10 cellular contexts compared by ENCODE assay signal in the genomic region with DNA sequence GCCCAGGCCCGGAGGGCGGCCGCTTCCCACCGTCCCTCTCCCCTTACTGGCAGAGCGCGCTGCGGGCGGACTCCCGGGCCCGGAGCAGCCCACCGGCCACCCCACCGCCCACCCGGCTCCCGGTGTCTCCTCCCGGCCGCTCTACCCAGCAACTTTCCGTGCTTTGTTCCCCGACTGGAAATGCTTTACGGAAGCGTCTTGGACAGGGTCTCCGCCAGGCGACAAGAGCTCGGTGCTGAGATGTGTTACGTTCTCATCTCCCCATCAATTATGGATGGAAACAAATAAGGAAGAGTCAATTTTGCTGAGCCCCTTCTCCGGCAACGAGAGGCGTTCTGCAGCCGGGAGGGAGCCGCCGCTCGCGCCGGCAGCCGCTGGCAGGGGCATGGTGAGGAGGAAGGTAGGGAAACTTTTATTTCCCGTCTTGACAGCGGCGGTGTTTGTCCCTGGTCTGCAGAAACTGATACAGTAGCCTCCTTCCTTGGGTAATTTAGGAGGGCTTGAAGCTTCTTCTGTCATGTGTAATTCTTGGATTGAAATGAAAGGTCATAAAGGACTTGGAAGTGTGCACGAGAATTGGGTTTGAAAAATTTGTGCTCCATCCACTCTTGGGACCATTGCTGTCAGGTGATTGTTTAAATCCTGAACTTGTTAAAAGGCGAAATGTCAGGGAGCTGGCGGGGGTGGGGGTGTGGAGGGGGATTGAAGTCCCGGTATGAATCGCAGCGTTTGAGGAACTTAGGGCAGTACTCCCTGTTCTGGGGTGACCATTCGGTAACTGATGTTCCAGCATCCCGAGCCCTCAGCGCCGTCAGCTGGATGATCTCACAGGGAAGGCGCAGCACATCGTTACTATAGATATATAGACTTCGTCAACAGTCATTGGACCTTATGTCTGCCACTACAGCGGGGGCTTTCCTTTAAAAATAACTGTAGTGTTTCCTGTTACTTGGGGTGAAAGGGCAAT. TPM values are rescaled to one million over a fixed set of nuclear protein-coding genes. Genes with fewer than 3 reads are reported as not detected.
DNase-seq lines count a peak whose midpoint lies in the region; ATAC-seq and TF ChIP-seq lines count a peak whose summit lies in the region.
"Had no signal": no experiment of that assay in that cellular context is flagged by ENCODE, and none has a peak within 500 bp of the region (broad histone marks: within the 10 kb centered on the region; RNA-seq: fewer than 3 reads in every experiment).

No MANE protein-coding gene starts in this region.

- peaks cover 0 to 10% (median 7%) of the 10 kb centered on the region in 7 donors for H3K9me3 Mint-ChIP-seq in CD14-positive monocyte
- H3K9me3 Mint-ChIP-seq: activated B cell treated with CpG ODN at 0.5 μM for 24 hours had no signal

- peaks cover 0 to 33% (median 0%) of the 10 kb centered on the region in 9 donors for H3K27me3 ChIP-seq in heart left ventricle

- intact Hi-C loops in heart left ventricle (cut with DNase I) (loop anchor here in 9 of 10 donors (5.0 to 10.0 kb wide), 13 partner anchors 39 to 524 kb away; no protein-coding TSS in a partner anchor), posterior cingulate gyrus (cut with DNase I) (loop anchor here (10.0 kb wide), 1 partner anchor 244 kb away; no protein-coding TSS in a partner anchor), CD14-positive monocyte (cut with micrococcal nuclease) (no loop called here)

- H3K27ac Mint-ChIP-seq in CD14-positive monocyte, result no peak overlapping the region
- H3K27ac Mint-ChIP-seq: activated B cell treated with CpG ODN at 0.5 μM for 24 hours had no signal

- 1% methylated on average over 34 to 51 of the region's 51 CpGs for WGBS in heart left ventricle, 4 donors

- TF ChIP-seq CTCF in heart left ventricle (IDR thresholded peaks at IDR 0.05), result no peak
- TF ChIP-seq CTCF in CD14-positive monocyte (IDR thresholded peaks at IDR 0.05), result no peak

- peak overlapping the region; percentile 80 to 94 (median 86) for H3K27ac ChIP-seq in heart left ventricle

- DNase-seq in D341Med (ENCODE audit: low spot score) (peak; percentile 55), heart left ventricle (peak; percentile 21 to 61 (median 46)), posterior cingulate gyrus (peak; percentile 32 to 92 (median 64)), NCI-H146 (lab: John Stamatoyannopoulos, UW) (no peak), CD14-positive monocyte (ENCODE audit: low spot score) (no peak), NCI-H2107 treated with DMSO at 0.1 percent for 48 hours (lab: John Stamatoyannopoulos, UW; ENCODE audit: unreplicated experiment) (no peak)
- DNase-seq: activated B cell treated with CpG ODN at 0.5 μM for 24 hours; stimulated activated CD4-positive, alpha-beta T cell treated with anti-CD3 and anti-CD28 coated beads, Interleukin-4, amount 100 ng/mL, for 1 hour had no signal

- H3K4me1 ChIP-seq in heart left ventricle, result peaks cover 0 to 57% (median 27%) of the 10 kb centered on the region in 12 donors

- H3K4me1 Mint-ChIP-seq in CD14-positive monocyte, result peaks cover 17% of the 10 kb centered on the region

- no peaks in the 10 kb centered on the region for H3K9me3 ChIP-seq in heart left ventricle

- peak overlapping the region in 1 of 2 donors; percentile 89 for H3K4me3 Mint-ChIP-seq in CD14-positive monocyte
- H3K4me3 Mint-ChIP-seq: activated B cell treated with CpG ODN at 0.5 μM for 24 hours had no signal

- H3K27me3 Mint-ChIP-seq in CD14-positive monocyte (ENCODE audit: low read depth in 3 of 3), result peaks cover 56 to 78% (median 57%) of the 10 kb centered on the region in 3 donors

- no peaks in the 10 kb centered on the region for H3K36me3 ChIP-seq in heart left ventricle

- ATAC-seq in SK-N-SH treated with all-trans-retinoic acid at 6 μM for 48 hours, result peak; percentile 33
- ATAC-seq in heart left ventricle, result peak; percentile 4 to 50 (median 32)
- no peak for ATAC-seq in HG02840 (IDR thresholded peaks at IDR 0.05; ENCODE audit: low FRiP score, unreplicated experiment)

- no peak for TF ChIP-seq POLR2A in heart left ventricle (IDR thresholded peaks at IDR 0.05)

- peak overlapping the region; percentile 62 to 96 (median 84) for H3K4me3 ChIP-seq in heart left ventricle

- H3K36me3 Mint-ChIP-seq in CD14-positive monocyte, result no peaks in the 10 kb centered on the region

TF ChIP-seq in SK-N-SH treated with all-trans-retinoic acid at 6 μM for 48 hours, 23 proteins besides CTCF, POLR2A, EP300 and RAD21:
- TF ChIP-seq TCF4 (CRISPR knock-in tag; IDR thresholded peaks at IDR 0.05; ENCODE audit: borderline replicate concordance), result no peak
- TF ChIP-seq, protein P1, sequence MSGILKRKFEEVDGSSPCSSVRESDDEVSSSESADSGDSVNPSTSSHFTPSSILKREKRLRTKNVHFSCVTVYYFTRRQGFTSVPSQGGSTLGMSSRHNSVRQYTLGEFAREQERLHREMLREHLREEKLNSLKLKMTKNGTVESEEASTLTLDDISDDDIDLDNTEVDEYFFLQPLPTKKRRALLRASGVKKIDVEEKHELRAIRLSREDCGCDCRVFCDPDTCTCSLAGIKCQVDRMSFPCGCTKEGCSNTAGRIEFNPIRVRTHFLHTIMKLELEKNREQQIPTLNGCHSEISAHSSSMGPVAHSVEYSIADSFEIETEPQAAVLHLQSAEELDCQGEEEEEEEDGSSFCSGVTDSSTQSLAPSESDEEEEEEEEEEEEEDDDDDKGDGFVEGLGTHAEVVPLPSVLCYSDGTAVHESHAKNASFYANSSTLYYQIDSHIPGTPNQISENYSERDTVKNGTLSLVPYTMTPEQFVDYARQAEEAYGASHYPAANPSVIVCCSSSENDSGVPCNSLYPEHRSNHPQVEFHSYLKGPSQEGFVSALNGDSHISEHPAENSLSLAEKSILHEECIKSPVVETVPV (CRISPR knock-in tag; IDR thresholded peaks at IDR 0.05), result no peak
- TF ChIP-seq, protein P2, sequence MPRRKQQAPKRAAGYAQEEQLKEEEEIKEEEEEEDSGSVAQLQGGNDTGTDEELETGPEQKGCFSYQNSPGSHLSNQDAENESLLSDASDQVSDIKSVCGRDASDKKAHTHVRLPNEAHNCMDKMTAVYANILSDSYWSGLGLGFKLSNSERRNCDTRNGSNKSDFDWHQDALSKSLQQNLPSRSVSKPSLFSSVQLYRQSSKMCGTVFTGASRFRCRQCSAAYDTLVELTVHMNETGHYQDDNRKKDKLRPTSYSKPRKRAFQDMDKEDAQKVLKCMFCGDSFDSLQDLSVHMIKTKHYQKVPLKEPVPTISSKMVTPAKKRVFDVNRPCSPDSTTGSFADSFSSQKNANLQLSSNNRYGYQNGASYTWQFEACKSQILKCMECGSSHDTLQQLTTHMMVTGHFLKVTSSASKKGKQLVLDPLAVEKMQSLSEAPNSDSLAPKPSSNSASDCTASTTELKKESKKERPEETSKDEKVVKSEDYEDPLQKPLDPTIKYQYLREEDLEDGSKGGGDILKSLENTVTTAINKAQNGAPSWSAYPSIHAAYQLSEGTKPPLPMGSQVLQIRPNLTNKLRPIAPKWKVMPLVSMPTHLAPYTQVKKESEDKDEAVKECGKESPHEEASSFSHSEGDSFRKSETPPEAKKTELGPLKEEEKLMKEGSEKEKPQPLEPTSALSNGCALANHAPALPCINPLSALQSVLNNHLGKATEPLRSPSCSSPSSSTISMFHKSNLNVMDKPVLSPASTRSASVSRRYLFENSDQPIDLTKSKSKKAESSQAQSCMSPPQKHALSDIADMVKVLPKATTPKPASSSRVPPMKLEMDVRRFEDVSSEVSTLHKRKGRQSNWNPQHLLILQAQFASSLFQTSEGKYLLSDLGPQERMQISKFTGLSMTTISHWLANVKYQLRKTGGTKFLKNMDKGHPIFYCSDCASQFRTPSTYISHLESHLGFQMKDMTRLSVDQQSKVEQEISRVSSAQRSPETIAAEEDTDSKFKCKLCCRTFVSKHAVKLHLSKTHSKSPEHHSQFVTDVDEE (CRISPR knock-in tag; IDR thresholded peaks at IDR 0.05), result no peak
- TF ChIP-seq, protein P3, sequence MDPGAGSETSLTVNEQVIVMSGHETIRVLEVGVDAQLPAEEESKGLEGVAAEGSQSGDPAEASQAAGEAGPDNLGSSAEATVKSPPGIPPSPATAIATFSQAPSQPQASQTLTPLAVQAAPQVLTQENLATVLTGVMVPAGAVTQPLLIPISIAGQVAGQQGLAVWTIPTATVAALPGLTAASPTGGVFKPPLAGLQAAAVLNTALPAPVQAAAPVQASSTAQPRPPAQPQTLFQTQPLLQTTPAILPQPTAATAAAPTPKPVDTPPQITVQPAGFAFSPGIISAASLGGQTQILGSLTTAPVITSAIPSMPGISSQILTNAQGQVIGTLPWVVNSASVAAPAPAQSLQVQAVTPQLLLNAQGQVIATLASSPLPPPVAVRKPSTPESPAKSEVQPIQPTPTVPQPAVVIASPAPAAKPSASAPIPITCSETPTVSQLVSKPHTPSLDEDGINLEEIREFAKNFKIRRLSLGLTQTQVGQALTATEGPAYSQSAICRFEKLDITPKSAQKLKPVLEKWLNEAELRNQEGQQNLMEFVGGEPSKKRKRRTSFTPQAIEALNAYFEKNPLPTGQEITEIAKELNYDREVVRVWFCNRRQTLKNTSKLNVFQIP (CRISPR knock-in tag; IDR thresholded peaks at IDR 0.05; ENCODE audit: borderline replicate concordance, low read depth), result no peak
- no peak for TF ChIP-seq TOX (CRISPR knock-in tag; IDR thresholded peaks at IDR 0.05; ENCODE audit: borderline replicate concordance)
- TF ChIP-seq OSR1 (CRISPR knock-in tag; IDR thresholded peaks at IDR 0.05), result no peak
- no peak for TF ChIP-seq ISL1 (CRISPR knock-in tag; IDR thresholded peaks at IDR 0.05)
- no peak for TF ChIP-seq ZC3H10 (CRISPR knock-in tag; IDR thresholded peaks at IDR 0.05)
- TF ChIP-seq, protein P4, sequence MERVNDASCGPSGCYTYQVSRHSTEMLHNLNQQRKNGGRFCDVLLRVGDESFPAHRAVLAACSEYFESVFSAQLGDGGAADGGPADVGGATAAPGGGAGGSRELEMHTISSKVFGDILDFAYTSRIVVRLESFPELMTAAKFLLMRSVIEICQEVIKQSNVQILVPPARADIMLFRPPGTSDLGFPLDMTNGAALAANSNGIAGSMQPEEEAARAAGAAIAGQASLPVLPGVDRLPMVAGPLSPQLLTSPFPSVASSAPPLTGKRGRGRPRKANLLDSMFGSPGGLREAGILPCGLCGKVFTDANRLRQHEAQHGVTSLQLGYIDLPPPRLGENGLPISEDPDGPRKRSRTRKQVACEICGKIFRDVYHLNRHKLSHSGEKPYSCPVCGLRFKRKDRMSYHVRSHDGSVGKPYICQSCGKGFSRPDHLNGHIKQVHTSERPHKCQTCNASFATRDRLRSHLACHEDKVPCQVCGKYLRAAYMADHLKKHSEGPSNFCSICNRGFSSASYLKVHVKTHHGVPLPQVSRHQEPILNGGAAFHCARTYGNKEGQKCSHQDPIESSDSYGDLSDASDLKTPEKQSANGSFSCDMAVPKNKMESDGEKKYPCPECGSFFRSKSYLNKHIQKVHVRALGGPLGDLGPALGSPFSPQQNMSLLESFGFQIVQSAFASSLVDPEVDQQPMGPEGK (CRISPR knock-in tag; IDR thresholded peaks at IDR 0.05; ENCODE audit: borderline replicate concordance), result no peak
- no peak for TF ChIP-seq GLIS3 (CRISPR knock-in tag; IDR thresholded peaks at IDR 0.05)
- TF ChIP-seq ARNTL (CRISPR knock-in tag; IDR thresholded peaks at IDR 0.05; ENCODE audit: borderline replicate concordance, low read depth), result no peak

RNA-seq across cellular contexts. Expression of a gene that starts 1.5 kb away (rescaled TPM):
- 10 to 100 TPM in 6 of 9 donors, 1 to 10 TPM in 3; 4.9 to 23.2 (median 10.9) TPM for total RNA-seq in heart left ventricle
- 1 to 10 TPM; 2.8 to 3.1 TPM for polyA plus RNA-seq in heart left ventricle
- polyA plus RNA-seq in CD14-positive monocyte, result not detected
- total RNA-seq: activated B cell treated with CpG ODN at 0.5 μM for 24 hours had no signal

Comparison
In these comparisons a context has a peak if more than half of its experiments do, and no peak if none do; other contexts are left out.
1. DNase-seq: peak in D341Med (single experiment), heart left ventricle (5 of 5) and posterior cingulate gyrus (10 of 10); none in NCI-H146 (single experiment), CD14-positive monocyte (single experiment) and NCI-H2107 treated with DMSO at 0.1 percent for 48 hours (single experiment).
2. intact Hi-C loops: an anchor here in heart left ventricle (5.0 to 10.0 kb wide) and posterior cingulate gyrus (10.0 kb wide); none called in CD14-positive monocyte.